8 cellular contexts compared by ENCODE assay signal in the genomic region with DNA sequence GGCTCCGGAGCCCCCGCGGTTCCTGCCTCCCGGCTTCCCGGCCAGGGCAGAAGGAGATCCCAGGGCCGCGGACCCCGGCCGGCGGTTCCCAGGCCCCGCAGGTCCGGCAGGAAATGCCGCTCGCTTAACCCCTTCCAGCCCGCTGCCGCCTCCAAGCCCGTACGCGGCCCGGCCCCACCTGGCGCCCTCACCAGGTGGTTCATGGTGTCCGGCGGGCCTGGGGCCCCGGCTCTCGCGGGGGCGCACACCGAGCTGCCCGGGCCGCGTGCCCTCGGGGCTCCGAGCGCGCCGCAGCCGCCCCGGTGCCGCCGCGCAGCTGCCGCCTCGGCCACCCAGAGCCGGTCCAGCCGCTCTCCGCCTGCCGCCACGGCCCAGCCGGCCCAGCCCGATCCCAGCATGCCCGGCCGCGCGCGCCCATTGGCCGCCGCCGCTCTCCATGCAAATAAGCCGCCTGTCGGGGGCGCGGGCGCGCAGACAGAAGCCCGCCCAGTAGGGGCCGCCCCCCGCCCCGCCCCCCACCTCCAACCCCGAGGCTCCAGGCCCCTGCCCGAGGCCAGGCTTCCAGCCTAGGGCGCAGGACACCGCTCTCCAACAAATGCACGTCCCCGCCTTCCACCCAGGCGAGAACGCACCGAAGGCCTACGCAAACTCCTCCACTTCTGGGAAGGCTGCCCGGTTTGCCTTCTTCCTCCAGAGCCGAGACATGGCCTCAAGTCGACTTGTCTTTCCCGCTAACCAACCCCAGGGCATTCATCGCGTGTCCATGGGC. TPM values are rescaled to one million over a fixed set of nuclear protein-coding genes. Genes with fewer than 3 reads are reported as not detected.
DNase-seq lines count a peak whose midpoint lies in the region; ATAC-seq and TF ChIP-seq lines count a peak whose summit lies in the region.

A gene with protein sequence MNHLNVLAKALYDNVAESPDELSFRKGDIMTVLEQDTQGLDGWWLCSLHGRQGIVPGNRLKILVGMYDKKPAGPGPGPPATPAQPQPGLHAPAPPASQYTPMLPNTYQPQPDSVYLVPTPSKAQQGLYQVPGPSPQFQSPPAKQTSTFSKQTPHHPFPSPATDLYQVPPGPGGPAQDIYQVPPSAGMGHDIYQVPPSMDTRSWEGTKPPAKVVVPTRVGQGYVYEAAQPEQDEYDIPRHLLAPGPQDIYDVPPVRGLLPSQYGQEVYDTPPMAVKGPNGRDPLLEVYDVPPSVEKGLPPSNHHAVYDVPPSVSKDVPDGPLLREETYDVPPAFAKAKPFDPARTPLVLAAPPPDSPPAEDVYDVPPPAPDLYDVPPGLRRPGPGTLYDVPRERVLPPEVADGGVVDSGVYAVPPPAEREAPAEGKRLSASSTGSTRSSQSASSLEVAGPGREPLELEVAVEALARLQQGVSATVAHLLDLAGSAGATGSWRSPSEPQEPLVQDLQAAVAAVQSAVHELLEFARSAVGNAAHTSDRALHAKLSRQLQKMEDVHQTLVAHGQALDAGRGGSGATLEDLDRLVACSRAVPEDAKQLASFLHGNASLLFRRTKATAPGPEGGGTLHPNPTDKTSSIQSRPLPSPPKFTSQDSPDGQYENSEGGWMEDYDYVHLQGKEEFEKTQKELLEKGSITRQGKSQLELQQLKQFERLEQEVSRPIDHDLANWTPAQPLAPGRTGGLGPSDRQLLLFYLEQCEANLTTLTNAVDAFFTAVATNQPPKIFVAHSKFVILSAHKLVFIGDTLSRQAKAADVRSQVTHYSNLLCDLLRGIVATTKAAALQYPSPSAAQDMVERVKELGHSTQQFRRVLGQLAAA (minus strand): TSS at position 345 of the 769 bp plus-strand sequence. CDS start 142 bp downstream, at position 203.

- H3K9me3 ChIP-seq in ascending aorta = no peaks in the 10 kb centered on the region
- H3K9me3 ChIP-seq in left ventricle myocardium inferior (replicated peaks) = no peaks in the 10 kb centered on the region

- H3K4me1 ChIP-seq in ascending aorta = peaks cover 60 to 81% of the 10 kb centered on the region in 2 donors
- peaks cover 97% of the 10 kb centered on the region for H3K4me1 ChIP-seq in left ventricle myocardium inferior

- ATAC-seq in GM18511 (IDR thresholded peaks at IDR 0.05; ENCODE audit: unreplicated experiment) = peak; percentile 82
- ATAC-seq in HG02938 (IDR thresholded peaks at IDR 0.05; ENCODE audit: unreplicated experiment) = peak; percentile 65

- H3K27me3 ChIP-seq in ascending aorta (no peaks in the 10 kb centered on the region), left ventricle myocardium inferior (ENCODE audit: low read depth) (no peaks in the 10 kb centered on the region)

- intact Hi-C loops in ascending aorta (cut with DNase I) = loop anchor here (2.0 to 5.0 kb wide), 2 partner anchors 13 to 136 kb away; no protein-coding TSS in a partner anchor
- intact Hi-C loops in left ventricle myocardium inferior (cut with micrococcal nuclease) = no loop called here

- H3K36me3 ChIP-seq in ascending aorta (no peaks in the 10 kb centered on the region), left ventricle myocardium inferior (no peaks in the 10 kb centered on the region)

- H3K4me3 ChIP-seq in ascending aorta (peak within 1 kb of the TSS; percentile 69 to 85), left ventricle myocardium inferior (peak within 1 kb of the TSS; percentile 97)

- TF ChIP-seq CTCF in ascending aorta (IDR thresholded peaks at IDR 0.05) = peak in 2 of 3 experiments; percentile 15 to 18
- peak; percentile 39 for TF ChIP-seq CTCF in left ventricle myocardium inferior (IDR thresholded peaks at IDR 0.05; ENCODE audit: borderline replicate concordance)

- DNase-seq in CD1c-positive myeloid dendritic cell (ENCODE audit: extremely low spot score) (peak; percentile 70), NCI-H460 (ENCODE audit: extremely low read depth, low read depth) (peak; percentile 64), ascending aorta (ENCODE audit: low spot score in 2 of 2) (peak; percentile 59 to 95), left ventricle myocardium inferior (peak; percentile 92), pons (ENCODE audit: low spot score) (peak; percentile 78), GF-D8 (lab: John Stamatoyannopoulos, UW) (no peak)

- H3K27ac ChIP-seq in ascending aorta = peak within 1 kb of the TSS; percentile 94 to 100
- peak within 1 kb of the TSS; percentile 98 for H3K27ac ChIP-seq in left ventricle myocardium inferior (replicated peaks)

RNA-seq across cellular contexts. Expression of the gene that starts here (rescaled TPM):
- total RNA-seq in NCI-H460 (2014; rRNA removed; shearing (Covaris generic)) = 9.9 and 10.3 TPM in 2 replicates
- polyA plus RNA-seq in NCI-H460 (2014; cell fraction: nucleus; rRNA removed) = 13.3 and 17.1 TPM in 2 replicates
- 243 TPM for total RNA-seq in ascending aorta
- total RNA-seq in left ventricle myocardium inferior = 82.8 TPM
